8 cellular contexts compared by ENCODE assay signal in the genomic region with DNA sequence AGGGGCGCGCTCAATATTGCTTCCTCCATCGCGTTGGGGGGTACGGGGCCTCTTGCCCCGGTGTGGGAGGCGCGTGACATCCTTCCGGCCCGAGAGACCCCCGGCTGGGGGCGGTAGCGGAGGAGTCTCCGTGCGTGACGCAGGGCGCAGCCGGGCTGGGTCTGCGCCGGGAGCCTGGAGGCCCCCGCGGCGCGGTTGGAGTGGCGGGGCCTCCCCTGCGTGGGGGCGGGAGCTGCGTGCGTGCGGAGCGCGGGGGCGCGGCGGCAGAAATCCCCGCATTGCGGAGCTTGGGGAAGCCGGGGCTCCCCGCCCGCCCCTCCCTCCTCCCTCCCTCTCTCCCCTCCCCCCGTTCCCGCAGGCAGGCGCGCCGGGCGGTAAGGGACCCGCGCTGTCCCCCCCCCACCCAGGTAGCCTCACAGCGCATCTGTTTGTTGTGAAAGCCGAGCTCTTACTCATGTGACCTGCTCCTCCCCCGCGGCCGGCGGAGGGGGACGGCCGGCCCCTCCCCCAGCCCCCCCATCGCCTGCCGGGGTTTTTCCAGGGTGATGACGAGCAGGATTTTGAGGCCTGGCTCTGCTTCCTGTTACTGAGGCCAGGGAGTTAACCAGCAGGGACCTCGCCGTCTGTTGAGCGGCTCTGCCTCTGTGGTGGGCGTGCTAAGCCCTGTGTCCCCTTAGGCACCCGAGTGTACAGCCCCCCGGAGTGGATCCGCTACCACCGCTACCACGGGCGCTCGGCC. TPM values are rescaled to one million over a fixed set of nuclear protein-coding genes. Genes with fewer than 3 reads are reported as not detected.
A peak's percentile ranks its signal among the peaks of the same experiment; 100 is the strongest.
DNase-seq lines count a peak whose midpoint lies in the region; ATAC-seq and TF ChIP-seq lines count a peak whose summit lies in the region.

No MANE protein-coding gene starts in this region.

- H3K27ac ChIP-seq in MM.1S (ENCODE audit: low read length) (no peak overlapping the region), right atrium auricular region (peak overlapping the region; percentile 96 to 98), prostate gland (peak overlapping the region; percentile 92 to 99), upper lobe of left lung (peak overlapping the region; percentile 95 to 98 (median 96))

- 0 out of 2 replicates have a peak, but pooled peaks cover 9% of the 10 kb centered on the region for H3K4me1 ChIP-seq in MM.1S (ENCODE audit: low read length)
- peaks cover 0 to 65% of the 10 kb centered on the region in 2 donors for H3K4me1 ChIP-seq in right atrium auricular region
- H3K4me1 ChIP-seq in prostate gland (replicated peaks): peaks cover 15% of the 10 kb centered on the region
- H3K4me1 ChIP-seq in upper lobe of left lung: peaks cover 64 to 73% (median 66%) of the 10 kb centered on the region in 4 donors

- H2AFZ ChIP-seq in MM.1S (ENCODE audit: low read length): no peak overlapping the region

- H3K4me3 ChIP-seq in MM.1S (ENCODE audit: low read length): peak overlapping the region; percentile 94
- peak overlapping the region; percentile 80 to 83 for H3K4me3 ChIP-seq in right atrium auricular region
- H3K4me3 ChIP-seq in prostate gland: peak overlapping the region; percentile 69 to 83
- H3K4me3 ChIP-seq in upper lobe of left lung: peak overlapping the region; percentile 88 to 98 (median 94)

- H3F3A ChIP-seq in MM.1S (ENCODE audit: insufficient read depth, low read length): no peaks in the 10 kb centered on the region

- intact Hi-C loops in prostate gland (cut with DNase I): no loop called here

- no peaks in the 10 kb centered on the region for H3K9me3 ChIP-seq in MM.1S (replicated peaks; ENCODE audit: insufficient read depth, low read length)
- H3K9me3 ChIP-seq in right atrium auricular region: no peaks in the 10 kb centered on the region
- no peaks in the 10 kb centered on the region for H3K9me3 ChIP-seq in prostate gland
- H3K9me3 ChIP-seq in upper lobe of left lung: no peaks in the 10 kb centered on the region

- H3K9ac ChIP-seq in MM.1S (ENCODE audit: low read length): peak overlapping the region; percentile 56; the same call in 1 of the 2 replicates

- H3K9me2 ChIP-seq in MM.1S (replicated peaks; ENCODE audit: insufficient read depth, low read length): no peaks in the 10 kb centered on the region

- WGBS in prostate gland: 6% methylated on average over 25 of the region's 70 CpGs
- WGBS in upper lobe of left lung, 2 donors: 1 to 15% methylated on average over 11 to 29 of the region's 70 CpGs

- TF ChIP-seq EP300 in upper lobe of left lung (IDR thresholded peaks at IDR 0.05): peak in 2 of 4 donors; percentile 45 to 89

- H3K4me2 ChIP-seq in MM.1S (ENCODE audit: low read depth, low read length): peak overlapping the region; percentile 96

- H3K36me3 ChIP-seq in MM.1S (replicated peaks; ENCODE audit: insufficient read depth, low read length) (0 out of 2 replicates have a peak, but pooled peaks cover 6% of the 10 kb centered on the region), right atrium auricular region (peaks cover 30% of the 10 kb centered on the region), prostate gland (peaks cover 7 to 16% of the 10 kb centered on the region in 2 donors), upper lobe of left lung (peaks cover 17 to 44% (median 36%) of the 10 kb centered on the region in 4 donors)

- DNase-seq in GM03348 (ENCODE audit: low spot score): peak; percentile 94
- DNase-seq in MM.1S: peak; percentile 5
- DNase-seq in T-helper 9 cell: peak; percentile 82
- peak in 51 of 58 donors; percentile 26 to 85 (median 63) for DNase-seq in anterior cingulate cortex (lab: John Stamatoyannopoulos, UW)
- peak; percentile 93 for DNase-seq in right atrium auricular region (ENCODE audit: low spot score)
- peak; percentile 92 for DNase-seq in prostate gland (ENCODE audit: low spot score)
- DNase-seq in upper lobe of left lung: peak; percentile 92 to 94

- TF ChIP-seq POLR2A in prostate gland (IDR thresholded peaks at IDR 0.05) (peak; percentile 76), upper lobe of left lung (IDR thresholded peaks at IDR 0.05) (peak in 3 of 4 donors; percentile 53 to 75 (median 58))

- ATAC-seq in upper lobe of left lung (ENCODE audit: low FRiP score in 2 of 2): peak; percentile 16 to 46
- ATAC-seq in HG03280 (IDR thresholded peaks at IDR 0.05; ENCODE audit: unreplicated experiment): no peak

- H3K79me2 ChIP-seq in MM.1S (ENCODE audit: low read length): peaks cover 32% of the 10 kb centered on the region

- H3K27me3 ChIP-seq in MM.1S (replicated peaks; ENCODE audit: insufficient read depth, low read length) (no peaks in the 10 kb centered on the region), right atrium auricular region (no peaks in the 10 kb centered on the region), prostate gland (replicated peaks; ENCODE audit: insufficient read depth) (no peaks in the 10 kb centered on the region), upper lobe of left lung (no peaks in the 10 kb centered on the region)

- TF ChIP-seq CTCF in MM.1S (IDR thresholded peaks at IDR 0.05; ENCODE audit: low read length) (no peak), right atrium auricular region (IDR thresholded peaks at IDR 0.05) (no peak), prostate gland (IDR thresholded peaks at IDR 0.05) (peak in 1 of 4 experiments; percentile 26), upper lobe of left lung (IDR thresholded peaks at IDR 0.05) (no peak)

- no peaks in the 10 kb centered on the region for H4K20me1 ChIP-seq in MM.1S (ENCODE audit: insufficient read depth, low read length)

RNA-seq across cellular contexts. Expression of a gene that starts 1.6 kb away (rescaled TPM):
- total RNA-seq in right atrium auricular region (10 to 100 TPM; 64.5 to 66.9 TPM), prostate gland (100 to 1,000 TPM; 126 to 183 TPM), upper lobe of left lung (100 to 1,000 TPM; 131 to 246 (median 156) TPM)

RNA-seq across cellular contexts. Expression of a gene that starts 43.7 kb away (rescaled TPM):
- total RNA-seq in right atrium auricular region (10 to 100 TPM; 16.1 to 28.5 TPM), prostate gland (10 to 100 TPM; 55.1 to 70.1 TPM), upper lobe of left lung (10 to 100 TPM; 31.2 to 72.6 (median 46.9) TPM)

RNA-seq across cellular contexts. Expression of a gene that starts 43.9 kb away (rescaled TPM):
- total RNA-seq in right atrium auricular region (10 to 100 TPM; 19.7 to 19.8 TPM), prostate gland (10 to 100 TPM; 26.1 to 33.6 TPM), upper lobe of left lung (10 to 100 TPM; 14.2 to 32.5 (median 22.3) TPM)

RNA-seq across cellular contexts. Expression of a gene that starts 50.4 kb away (rescaled TPM):
- not detected for total RNA-seq in right atrium auricular region
- total RNA-seq in prostate gland: under 1 TPM in 1 of 2 donors, not detected in 1; 0.68 TPM
- under 1 TPM in 1 of 6 donors, not detected in 5; 0.06 TPM for total RNA-seq in upper lobe of left lung

Comparison
In these comparisons a context has a peak if more than half of its experiments do, and no peak if none do; other contexts are left out.
1. DNase-seq: peak in every context shown above with its lines; median percentile 94 in GM03348; 93 in right atrium auricular region; 93 in upper lobe of left lung; 92 in prostate gland; 82 in T-helper 9 cell; 63 in anterior cingulate cortex; 5 in MM.1S.